8 cellular contexts compared by ENCODE assay signal in the genomic region with DNA sequence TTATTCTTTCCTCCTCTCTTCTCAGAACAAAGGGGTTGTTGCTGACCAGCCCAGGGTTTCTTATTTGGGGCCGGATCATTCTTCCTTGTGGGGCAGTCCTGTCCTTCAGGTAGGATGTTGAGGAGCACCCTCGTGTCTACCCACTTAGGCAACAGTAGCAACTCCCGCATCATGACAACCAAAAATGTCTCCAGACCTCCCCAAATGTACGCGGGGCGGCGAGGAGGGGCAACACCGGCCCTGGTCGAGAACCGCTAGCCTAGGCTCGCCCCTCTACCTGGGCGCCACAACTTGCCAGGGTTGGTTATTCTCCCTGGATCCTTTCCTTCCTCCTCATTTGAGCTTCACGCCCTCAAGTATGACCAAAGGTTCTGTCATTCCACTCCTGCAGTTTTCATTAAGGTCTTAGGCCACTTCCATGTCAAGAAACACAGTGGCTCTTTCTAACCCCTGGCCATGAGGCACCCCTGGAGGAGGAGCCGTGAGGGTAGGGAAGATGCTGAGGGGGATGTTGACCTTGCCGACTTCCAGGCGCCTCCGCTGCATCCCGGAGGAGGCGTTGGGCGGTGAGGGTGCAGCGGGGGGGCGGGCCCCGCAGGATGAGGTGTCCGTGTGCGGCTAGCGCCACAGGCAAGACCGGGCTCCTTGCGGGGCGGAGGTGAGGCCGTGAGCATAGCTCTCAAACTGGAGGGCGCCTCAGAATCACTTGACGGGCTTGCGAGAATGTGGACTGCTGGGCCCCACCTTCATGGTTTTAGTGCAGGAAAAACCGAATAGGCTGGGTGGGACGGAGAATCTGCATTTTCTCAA. TPM values are rescaled to one million over a fixed set of nuclear protein-coding genes. Genes with fewer than 3 reads are reported as not detected.
DNase-seq lines count a peak whose midpoint lies in the region; ATAC-seq and TF ChIP-seq lines count a peak whose summit lies in the region.

No MANE protein-coding gene starts in this region.

- H3K4me3 ChIP-seq in effector memory CD4-positive, alpha-beta T cell (ENCODE audit: insufficient read depth, low read depth, low read length, poor library complexity, severe bottlenecking) = peak overlapping the region; percentile 78
- H3K4me3 ChIP-seq in mucosa of descending colon = no peak overlapping the region
- peak overlapping the region; percentile 64 for H3K4me3 ChIP-seq in upper lobe of right lung

- TF ChIP-seq CTCF in mucosa of descending colon (IDR thresholded peaks at IDR 0.05) (no peak), upper lobe of right lung (IDR thresholded peaks at IDR 0.05) (no peak)

- no peaks in the 10 kb centered on the region for H3K9me3 ChIP-seq in effector memory CD4-positive, alpha-beta T cell (ENCODE audit: control insufficient read depth, low read length)
- H3K9me3 ChIP-seq in mucosa of descending colon = no peaks in the 10 kb centered on the region
- no peaks in the 10 kb centered on the region for H3K9me3 ChIP-seq in upper lobe of right lung

- DNase-seq in NOMO-1 treated with DMSO at 0.1 percent for 48 hours (lab: John Stamatoyannopoulos, UW; ENCODE audit: unreplicated experiment) = peak; percentile 35
- no peak for DNase-seq in NOMO-1 (lab: John Stamatoyannopoulos, UW; ENCODE audit: unreplicated experiment in 2 of 2)
- peak; percentile 38 for DNase-seq in SK-N-DZ (ENCODE audit: low spot score)
- no peak for DNase-seq in effector memory CD4-positive, alpha-beta T cell
- DNase-seq in mucosa of descending colon = peak; percentile 17 to 60 (median 37)
- no peak for DNase-seq in upper lobe of right lung
- no peak for DNase-seq in NCI-H1694 (lab: John Stamatoyannopoulos, UW)

- peaks cover 14% of the 10 kb centered on the region for H3K4me1 ChIP-seq in effector memory CD4-positive, alpha-beta T cell (ENCODE audit: control insufficient read depth, insufficient read depth, low read length, poor library complexity, severe bottlenecking)
- H3K4me1 ChIP-seq in mucosa of descending colon (ENCODE audit: low read depth) (peaks cover 7% of the 10 kb centered on the region), upper lobe of right lung (peaks cover 9% of the 10 kb centered on the region)

- ATAC-seq in HG02610 (IDR thresholded peaks at IDR 0.05; ENCODE audit: unreplicated experiment) (peak; percentile 10), mucosa of descending colon (peak; percentile 46), upper lobe of right lung (peak; percentile 56)

- no peak overlapping the region for H3K27ac ChIP-seq in effector memory CD4-positive, alpha-beta T cell (ENCODE audit: insufficient read depth, low read length, poor library complexity, severe bottlenecking)
- no peak overlapping the region for H3K27ac ChIP-seq in upper lobe of right lung

- peaks cover 3% of the 10 kb centered on the region for H3K27me3 ChIP-seq in effector memory CD4-positive, alpha-beta T cell (replicated peaks; ENCODE audit: control insufficient read depth, insufficient read depth, low read length, poor library complexity, severe bottlenecking)
- peaks cover 47% of the 10 kb centered on the region for H3K27me3 ChIP-seq in upper lobe of right lung

- H3K36me3 ChIP-seq in effector memory CD4-positive, alpha-beta T cell (ENCODE audit: control insufficient read depth, insufficient read depth, low read length) = no peaks in the 10 kb centered on the region
- H3K36me3 ChIP-seq in mucosa of descending colon (ENCODE audit: low read depth) = no peaks in the 10 kb centered on the region
- H3K36me3 ChIP-seq in upper lobe of right lung = no peaks in the 10 kb centered on the region

- intact Hi-C loops in mucosa of descending colon (cut with DNase I, micrococcal nuclease) = loop anchor here in 1 of 2 donors (10.0 kb wide), 1 partner anchor 86 kb away; no protein-coding TSS in a partner anchor
- intact Hi-C loops in upper lobe of right lung (cut with DNase I) = no loop called here

RNA-seq across cellular contexts. Expression of a gene that starts 0.7 kb away (rescaled TPM):
- 13.0 and 15.9 TPM in 2 replicates for polyA plus RNA-seq in SK-N-DZ (2014; cell fraction: cytosol; rRNA removed)
- polyA plus RNA-seq in SK-N-DZ (2014; cell fraction: nucleus; rRNA removed) = 14.6 and 16.0 TPM in 2 replicates
- total RNA-seq in mucosa of descending colon (10 to 100 TPM; 36.2 to 86.3 (median 85.7) TPM), upper lobe of right lung (31.0 TPM)

RNA-seq across cellular contexts. Expression of a gene that starts 30.8 kb away (rescaled TPM):
- 11.3 and 16.6 TPM in 2 replicates for polyA plus RNA-seq in SK-N-DZ (2014; cell fraction: cytosol; rRNA removed)
- 17.8 and 19.1 TPM in 2 replicates for polyA plus RNA-seq in SK-N-DZ (2014; cell fraction: nucleus; rRNA removed)
- total RNA-seq in mucosa of descending colon = 10 to 100 TPM; 25.0 to 41.1 (median 29.9) TPM
- 42.3 TPM for total RNA-seq in upper lobe of right lung

Comparison
In these comparisons a context has a peak if more than half of its experiments do, and no peak if none do; other contexts are left out.
1. DNase-seq: peak in NOMO-1 treated with DMSO at 0.1 percent for 48 hours (single experiment), SK-N-DZ (single experiment) and mucosa of descending colon (3 of 3); none in NOMO-1 (0 of 2), effector memory CD4-positive, alpha-beta T cell (0 of 3), upper lobe of right lung (single experiment) and NCI-H1694 (single experiment).
2. Peak in every context shown above with its lines, with median percentiles within 50 percentile points of each other: ATAC-seq.